ENCODE assay signal across 12 cellular contexts in genomic region chr7:17131060-17131345, GRCh38.
DNase-seq lines count a peak whose midpoint lies in the region; ATAC-seq and TF ChIP-seq lines count a peak whose summit lies in the region.
"Had no signal": no experiment of that assay in that cellular context is flagged by ENCODE, and none has a peak within 500 bp of the region (broad histone marks: within the 10 kb centered on the region; RNA-seq: fewer than 3 reads in every experiment).

No MANE protein-coding gene starts in this region.

- H3K56ac ChIP-seq in mesendoderm (ENCODE audit: low read length): no peak overlapping the region

- no peak overlapping the region for H3K4ac ChIP-seq in mesendoderm (ENCODE audit: low read depth, low read length)
- H3K4ac ChIP-seq in trophoblast cell (ENCODE audit: low read depth, low read length): no peak overlapping the region

- H4K91ac ChIP-seq in trophoblast cell (ENCODE audit: low read depth, low read length): no peak overlapping the region

- H3K79me2 ChIP-seq in mesendoderm (ENCODE audit: control insufficient read depth, insufficient read depth, low read length): no peaks in the 10 kb centered on the region
- H3K79me2 ChIP-seq in trophoblast cell (ENCODE audit: control insufficient read depth, insufficient read depth, low read length, poor library complexity): no peaks in the 10 kb centered on the region

- H2BK5ac ChIP-seq in mesendoderm (ENCODE audit: low read length): no peak overlapping the region
- H2BK5ac ChIP-seq in trophoblast cell (ENCODE audit: low read depth, low read length, poor library complexity): no peak overlapping the region

- no peak overlapping the region for H3K14ac ChIP-seq in trophoblast cell (ENCODE audit: low read length)

- H2AK5ac ChIP-seq in mesendoderm (ENCODE audit: low read length): no peak overlapping the region
- no peak overlapping the region for H2AK5ac ChIP-seq in trophoblast cell (ENCODE audit: low read length)

- H2BK120ac ChIP-seq in mesendoderm (ENCODE audit: low read depth, low read length) (peak overlapping the region; percentile 96), trophoblast cell (ENCODE audit: insufficient read depth, low read length, poor library complexity) (no peak overlapping the region)

- H3K27me3 ChIP-seq in mesendoderm (ENCODE audit: insufficient read depth, low read length, poor library complexity) (no peaks in the 10 kb centered on the region), stomach smooth muscle (ENCODE audit: control insufficient read depth in 1 of 2, insufficient read depth in 2 of 2, low read length in 2 of 2) (no peaks in the 10 kb centered on the region), trophoblast cell (ENCODE audit: insufficient read depth, low read length) (no peaks in the 10 kb centered on the region)

- no peak overlapping the region for H2BK12ac ChIP-seq in trophoblast cell (ENCODE audit: low read length)

- H3K9me3 ChIP-seq in stomach smooth muscle (ENCODE audit: control insufficient read depth in 2 of 2, low read length in 2 of 2): no peaks in the 10 kb centered on the region
- H3K9me3 ChIP-seq in trophoblast cell (ENCODE audit: insufficient read depth, low read depth, low read length): no peaks in the 10 kb centered on the region

- no CpG with 5 or more reads among the region's 5 CpGs for WGBS in mesendoderm (ENCODE audit: extremely low coverage, insufficient coverage, low lambda C conversion rate)
- no CpG with 5 or more reads among the region's 5 CpGs for WGBS in trophoblast cell (ENCODE audit: extremely low coverage, insufficient coverage, insufficient read length)

- H3K4me1 ChIP-seq in mesendoderm (ENCODE audit: control insufficient read depth, low read depth, low read length) (no peaks in the 10 kb centered on the region), stomach smooth muscle (ENCODE audit: control insufficient read depth, insufficient read depth, low read length) (no peaks in the 10 kb centered on the region), trophoblast cell (ENCODE audit: control insufficient read depth in 1 of 2, insufficient read depth in 2 of 2, low read length in 2 of 2) (no peaks in the 10 kb centered on the region)

- peak overlapping the region; percentile 75 for H3K18ac ChIP-seq in mesendoderm (ENCODE audit: low read length)
- no peak overlapping the region for H3K18ac ChIP-seq in trophoblast cell (ENCODE audit: low read length)

- H2BK15ac ChIP-seq in mesendoderm (replicated peaks; ENCODE audit: low read depth): no peak overlapping the region

- H4K12ac ChIP-seq in trophoblast cell (ENCODE audit: low read depth, low read length): no peak overlapping the region

- H3K36me3 ChIP-seq in mesendoderm (ENCODE audit: control insufficient read depth, insufficient read depth, low read length) (no peaks in the 10 kb centered on the region), stomach smooth muscle (ENCODE audit: control insufficient read depth in 2 of 2, insufficient read depth in 2 of 2, low read length in 2 of 2) (no peaks in the 10 kb centered on the region), trophoblast cell (ENCODE audit: control insufficient read depth in 1 of 2, insufficient read depth in 2 of 2, low read length in 2 of 2) (no peaks in the 10 kb centered on the region)

- H3K79me1 ChIP-seq in mesendoderm (ENCODE audit: low read length): no peaks in the 10 kb centered on the region
- no peaks in the 10 kb centered on the region for H3K79me1 ChIP-seq in trophoblast cell (ENCODE audit: low read length)

- H3K27ac ChIP-seq in coronary artery (no peak overlapping the region), mesendoderm (ENCODE audit: low read depth, low read length) (peak overlapping the region; percentile 27), stomach smooth muscle (ENCODE audit: low read length) (peak overlapping the region; percentile 56), trophoblast cell (ENCODE audit: low read depth, low read length) (no peak overlapping the region)
- H3K27ac ChIP-seq: 22Rv1 had no signal

- TF ChIP-seq CTCF in coronary artery (IDR thresholded peaks at IDR 0.05): no peak

- peak overlapping the region; percentile 52 for H3K4me3 ChIP-seq in coronary artery
- H3K4me3 ChIP-seq in mesendoderm (ENCODE audit: low read length): no peak overlapping the region
- peak overlapping the region; percentile 18 to 47 for H3K4me3 ChIP-seq in stomach smooth muscle (ENCODE audit: low read length in 2 of 2)
- H3K4me3 ChIP-seq in trophoblast cell (ENCODE audit: low read depth, low read length): no peak overlapping the region

- DNase-seq in DMS53 (lab: John Stamatoyannopoulos, UW): peak; percentile 28
- no peak for DNase-seq in DMS53 treated with DMSO at 0.1 percent for 48 hours (lab: John Stamatoyannopoulos, UW; ENCODE audit: unreplicated experiment)
- DNase-seq in coronary artery (ENCODE audit: low spot score): no peak
- DNase-seq in mesendoderm: peak; percentile 54
- no peak for DNase-seq in trophoblast cell
- DNase-seq: activated CD8-positive, alpha-beta memory T cell treated with anti-CD3 and anti-CD28 coated beads for 24 hours; activated naive CD4-positive, alpha-beta T cell treated with Interleukin-2 at 50 U/mL for 16 hours; RPMI8226 had no signal

- H3K4me2 ChIP-seq in mesendoderm (ENCODE audit: low read length): no peak overlapping the region
- H3K4me2 ChIP-seq in trophoblast cell (ENCODE audit: low read length): no peak overlapping the region

- H4K8ac ChIP-seq in mesendoderm (ENCODE audit: low read depth, low read length) (peak overlapping the region; percentile 65), trophoblast cell (ENCODE audit: low read depth, low read length) (no peak overlapping the region)

- no peak for ATAC-seq in HG03460 (IDR thresholded peaks at IDR 0.05; ENCODE audit: unreplicated experiment)
- ATAC-seq in GM18517 (IDR thresholded peaks at IDR 0.05; ENCODE audit: unreplicated experiment): no peak

- H3K23ac ChIP-seq in mesendoderm (ENCODE audit: low read length) (no peak overlapping the region), trophoblast cell (ENCODE audit: low read length) (no peak overlapping the region)

- H2AFZ ChIP-seq in trophoblast cell (ENCODE audit: insufficient read depth, low read length, poor library complexity): no peak overlapping the region

- H4K5ac ChIP-seq in mesendoderm (ENCODE audit: low read length): no peak overlapping the region

- H3K9ac ChIP-seq in mesendoderm (ENCODE audit: low read length): no peak overlapping the region
- H3K9ac ChIP-seq in stomach smooth muscle (ENCODE audit: low read length in 2 of 2): peak overlapping the region in 1 of 2 donors; percentile 32
- no peak overlapping the region for H3K9ac ChIP-seq in trophoblast cell (ENCODE audit: low read length)

Comparison
In these comparisons a context has a peak if more than half of its experiments do, and no peak if none do; other contexts are left out.
1. DNase-seq: peak in DMS53 (single experiment) and mesendoderm (single experiment); none in DMS53 treated with DMSO at 0.1 percent for 48 hours (single experiment), coronary artery (single experiment) and trophoblast cell (0 of 2).
2. H3K27ac ChIP-seq: peak in mesendoderm (single experiment) and stomach smooth muscle (single experiment); none in coronary artery (0 of 2) and trophoblast cell (single experiment).
3. H3K4me3 ChIP-seq: peak in coronary artery (single experiment) and stomach smooth muscle (2 of 2); none in mesendoderm (single experiment) and trophoblast cell (single experiment).